ENCODE assay signal across 11 cellular contexts in the genomic region with DNA sequence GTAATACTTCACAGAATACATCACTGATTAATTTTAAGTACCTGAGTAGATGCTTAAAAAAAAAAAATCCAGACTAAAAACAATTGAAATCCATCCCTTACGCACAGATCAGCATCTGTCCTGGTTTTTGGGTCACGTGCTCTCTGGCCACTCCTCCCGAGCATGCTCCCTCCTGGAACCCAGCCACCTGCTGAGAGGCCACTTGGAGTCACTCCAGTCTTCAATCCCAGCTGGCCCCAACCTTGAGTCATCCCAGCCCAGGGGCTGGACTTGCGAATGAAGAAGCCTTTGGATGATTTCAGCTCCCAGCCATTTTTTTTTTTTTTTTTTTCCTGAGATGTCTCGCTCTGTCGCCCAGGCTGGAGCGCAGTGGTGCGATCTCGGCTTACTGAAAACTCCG. TPM values are rescaled to one million over a fixed set of nuclear protein-coding genes. Genes with fewer than 3 reads are reported as not detected.
DNase-seq lines count a peak whose midpoint lies in the region; ATAC-seq, FAIRE-seq and TF ChIP-seq lines count a peak whose summit lies in the region.
"Had no signal": no experiment of that assay in that cellular context is flagged by ENCODE, and none has a peak within 500 bp of the region (broad histone marks: within the 10 kb centered on the region; RNA-seq: fewer than 3 reads in every experiment).

No MANE protein-coding gene starts in this region.

- TF ChIP-seq CTCF in mammary epithelial cell (conservative IDR thresholded peaks at IDR 0.05 in 1 of 2, IDR thresholded peaks at IDR 0.05 in 1 of 2; ENCODE audit: extremely low read depth in 1 of 2, insufficient read depth in 1 of 2, low read depth in 1 of 2, low read length in 2 of 2) (no peak), left lung (IDR thresholded peaks at IDR 0.05) (no peak)

- H3K4me2 ChIP-seq in mammary epithelial cell (ENCODE audit: insufficient read depth, low read depth, low read length): no peak overlapping the region

- dilution Hi-C loops in mammary epithelial cell (cut with HindIII; ENCODE audit: low sequenced_read_pairs): no loop called here

- FAIRE-seq in HTR-8/SVneo (lab: Jason Lieb, UNC): no peak

- H2AFZ ChIP-seq in mammary epithelial cell (ENCODE audit: low read depth, low read length): no peak overlapping the region

- DNase-seq in A172 (ENCODE audit: low spot score): peak; percentile 98
- DNase-seq in HTR-8/SVneo (ENCODE audit: insufficient read length, low spot score): peak; percentile 87
- peak; percentile 57 for DNase-seq in mammary epithelial cell
- peak; percentile 60 to 75 for DNase-seq in left lung
- no peak for DNase-seq in activated CD4-positive, alpha-beta T cell treated with anti-CD3 and anti-CD28 coated beads for 48 hours
- DNase-seq: activated CD4-positive, alpha-beta T cell treated with anti-CD3 and anti-CD28 coated beads for 1 hour; immature natural killer cell had no signal

- H3K27me3 ChIP-seq in mammary epithelial cell (ENCODE audit: insufficient read depth, low read length) (no peaks in the 10 kb centered on the region), left lung (no peaks in the 10 kb centered on the region)

- 76% methylated on average over 10 of the region's 10 CpGs for WGBS in mammary epithelial cell (ENCODE audit: low coverage, missing lambda C conversion rate)

- intact Hi-C loops in mammary epithelial cell (cut with micrococcal nuclease): loop anchor here (10.0 kb wide), 1 partner anchor 1255 kb away; no protein-coding TSS in a partner anchor
- intact Hi-C loops in left lung (cut with DNase I): no loop called here

- no peak overlapping the region for H3K9ac ChIP-seq in mammary epithelial cell (ENCODE audit: insufficient read depth, low read length)

- H3K4me3 ChIP-seq in mammary epithelial cell (replicated peaks in 1 of 3; ENCODE audit: insufficient read depth in 1 of 3, low read depth in 2 of 3, low read length in 3 of 3) (no peak overlapping the region), left lung (no peak overlapping the region)

- CTCF ChIA-PET in mammary epithelial cell (lab: Charles Lee; ENCODE audit: low non-redundant PET): no interaction called here

- no peaks in the 10 kb centered on the region for H3K9me3 ChIP-seq in mammary epithelial cell (replicated peaks; ENCODE audit: insufficient read depth, low read length)
- H3K9me3 ChIP-seq in left lung: no peaks in the 10 kb centered on the region

- no peaks in the 10 kb centered on the region for H4K20me1 ChIP-seq in mammary epithelial cell (ENCODE audit: insufficient read depth, low read length)

- in situ Hi-C loops in mammary epithelial cell (cut with MboI; ENCODE audit: low sequenced_read_pairs in 2 of 2): loop anchor here in 1 of 2 donors (10.0 kb wide), 1 partner anchor 465 kb away; no protein-coding TSS in a partner anchor

- H3K27ac ChIP-seq in mammary epithelial cell (ENCODE audit: insufficient read depth, low read depth, low read length) (no peak overlapping the region), left lung (no peak overlapping the region)
- H3K27ac ChIP-seq: C4-2B had no signal

- H3K4me1 ChIP-seq in mammary epithelial cell (ENCODE audit: insufficient read depth, low read length) (no peaks in the 10 kb centered on the region), left lung (no peaks in the 10 kb centered on the region)

- no peaks in the 10 kb centered on the region for H3K36me3 ChIP-seq in mammary epithelial cell (ENCODE audit: insufficient read depth, low read length)
- no peaks in the 10 kb centered on the region for H3K36me3 ChIP-seq in left lung

- H3K79me2 ChIP-seq in mammary epithelial cell (ENCODE audit: insufficient read depth, low read length): no peaks in the 10 kb centered on the region

- ATAC-seq in left lung (peak; percentile 67), HG02759 (IDR thresholded peaks at IDR 0.05; ENCODE audit: unreplicated experiment) (no peak), HG02623 (IDR thresholded peaks at IDR 0.05; ENCODE audit: unreplicated experiment) (no peak), HG03354 (IDR thresholded peaks at IDR 0.05; ENCODE audit: poor library complexity, severe bottlenecking, unreplicated experiment) (no peak)

- no TSS peak for BruUV-seq in mammary epithelial cell (replicated peaks; lab: Mats Ljungman, UMichigan)

RNA-seq across cellular contexts. Expression of gene MAP1LC3C, which starts 8.9 kb away (rescaled TPM):
- total RNA-seq in A172 (2014; rRNA removed; shearing (Covaris generic)): 2.6 and 8.0 TPM in 2 replicates
- not detected for total RNA-seq in mammary epithelial cell
- polyA plus RNA-seq in mammary epithelial cell: not detected
- polyA minus RNA-seq in mammary epithelial cell: not detected
- 1 to 10 TPM in 1 of 2 donors, under 1 TPM in 1; 0.92 to 1.3 TPM for total RNA-seq in left lung
- polyA plus RNA-seq: immature natural killer cell had no signal

RNA-seq across cellular contexts. Expression of gene BECN2, which starts 32.5 kb away (rescaled TPM):
- not detected in 2 replicates for total RNA-seq in A172 (2014; rRNA removed; shearing (Covaris generic))
- total RNA-seq in mammary epithelial cell (not detected), left lung (not detected)
- not detected for polyA plus RNA-seq in mammary epithelial cell
- polyA minus RNA-seq in mammary epithelial cell: not detected
- polyA plus RNA-seq: immature natural killer cell had no signal
